ENCODE assay signal across 1 cellular context in the genomic region with DNA sequence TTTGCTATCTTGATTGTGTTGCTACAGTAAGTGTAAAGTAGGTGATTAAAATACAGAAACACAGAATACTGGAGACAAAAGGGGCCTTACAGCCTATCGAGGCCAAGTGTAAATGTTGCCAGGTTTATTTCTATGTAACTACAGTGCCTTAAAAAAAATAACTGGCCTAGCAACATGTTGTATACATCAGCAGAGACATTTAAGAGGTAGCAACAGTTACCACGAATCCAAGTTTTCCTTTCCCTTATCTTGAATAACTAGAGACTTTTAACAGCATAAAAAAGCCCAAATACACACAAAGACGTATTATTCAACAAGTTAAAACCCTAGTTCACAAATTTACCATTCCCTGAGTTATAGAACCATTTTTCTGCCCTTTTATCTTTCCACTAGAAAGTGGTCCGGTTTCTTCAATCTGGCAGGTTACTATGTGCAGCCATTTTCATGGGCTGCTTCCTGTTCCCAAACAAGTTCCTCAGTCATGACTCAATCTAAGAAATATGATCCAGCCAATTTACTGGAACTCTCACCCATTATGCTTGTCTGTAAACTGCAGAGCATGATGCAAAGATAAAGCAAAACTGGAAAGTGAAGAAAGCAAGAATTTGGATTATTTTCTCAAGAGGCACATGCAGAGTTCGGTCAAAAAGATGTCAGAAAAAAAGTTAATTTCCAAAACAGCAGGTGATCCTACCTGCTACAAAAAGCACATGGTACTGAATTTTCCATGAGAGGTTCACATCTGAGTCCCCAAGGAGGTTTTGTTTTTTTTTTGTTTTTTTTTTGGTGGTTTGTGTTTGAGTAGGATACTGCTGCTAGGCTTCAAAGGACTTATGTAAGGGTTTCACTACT.
A peak's percentile ranks its signal among the peaks of the same experiment; 100 is the strongest.
TF ChIP-seq lines count a peak whose summit lies in the region.

No MANE protein-coding gene starts in this region.

TF ChIP-seq in IMR-90, 13 proteins besides CTCF, POLR2A, EP300 and RAD21:
- TF ChIP-seq MAZ (IDR thresholded peaks at IDR 0.05; ENCODE audit: borderline replicate concordance, low read depth, low read length): no peak
- peak; percentile 92 for TF ChIP-seq CEBPB (IDR thresholded peaks at IDR 0.05; ENCODE audit: low read depth, low read length)
- TF ChIP-seq RFX5 (IDR thresholded peaks at IDR 0.05; ENCODE audit: low read depth, low read length): no peak
- TF ChIP-seq MXI1 (IDR thresholded peaks at IDR 0.05; ENCODE audit: borderline replicate concordance, low read depth, low read length): no peak
- no peak for TF ChIP-seq CHD1 (IDR thresholded peaks at IDR 0.05; ENCODE audit: low read depth, low read length)
- TF ChIP-seq FOS (IDR thresholded peaks at IDR 0.05; ENCODE audit: low read depth, low read length): peak; percentile 58; the same call in 1 of the 2 replicates
- TF ChIP-seq NFE2L2 (IDR thresholded peaks at IDR 0.05; ENCODE audit: low read depth, low read length): no peak; the same call in 1 of the 2 replicates
- TF ChIP-seq, protein P1, sequence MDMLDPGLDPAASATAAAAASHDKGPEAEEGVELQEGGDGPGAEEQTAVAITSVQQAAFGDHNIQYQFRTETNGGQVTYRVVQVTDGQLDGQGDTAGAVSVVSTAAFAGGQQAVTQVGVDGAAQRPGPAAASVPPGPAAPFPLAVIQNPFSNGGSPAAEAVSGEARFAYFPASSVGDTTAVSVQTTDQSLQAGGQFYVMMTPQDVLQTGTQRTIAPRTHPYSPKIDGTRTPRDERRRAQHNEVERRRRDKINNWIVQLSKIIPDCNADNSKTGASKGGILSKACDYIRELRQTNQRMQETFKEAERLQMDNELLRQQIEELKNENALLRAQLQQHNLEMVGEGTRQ (IDR thresholded peaks at IDR 0.05; ENCODE audit: low read depth, low read length): no peak
- peak; percentile 47; the same call in 1 of the 2 replicates for TF ChIP-seq BHLHE40 (IDR thresholded peaks at IDR 0.05; ENCODE audit: low read depth, low read length)
- TF ChIP-seq, protein P2, sequence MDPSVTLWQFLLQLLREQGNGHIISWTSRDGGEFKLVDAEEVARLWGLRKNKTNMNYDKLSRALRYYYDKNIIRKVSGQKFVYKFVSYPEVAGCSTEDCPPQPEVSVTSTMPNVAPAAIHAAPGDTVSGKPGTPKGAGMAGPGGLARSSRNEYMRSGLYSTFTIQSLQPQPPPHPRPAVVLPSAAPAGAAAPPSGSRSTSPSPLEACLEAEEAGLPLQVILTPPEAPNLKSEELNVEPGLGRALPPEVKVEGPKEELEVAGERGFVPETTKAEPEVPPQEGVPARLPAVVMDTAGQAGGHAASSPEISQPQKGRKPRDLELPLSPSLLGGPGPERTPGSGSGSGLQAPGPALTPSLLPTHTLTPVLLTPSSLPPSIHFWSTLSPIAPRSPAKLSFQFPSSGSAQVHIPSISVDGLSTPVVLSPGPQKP (IDR thresholded peaks at IDR 0.05; ENCODE audit: borderline replicate concordance, low read depth, low read length): no peak
TF ChIP-seq in IMR-90: peak in this region for 3.
